ENCODE assay signal across 17 cellular contexts in genomic region chrX:34956915-34957314, GRCh38. TPM values are rescaled to one million over a fixed set of nuclear protein-coding genes. Genes with fewer than 3 reads are reported as not detected.
DNase-seq lines count a peak whose midpoint lies in the region; FAIRE-seq and TF ChIP-seq lines count a peak whose summit lies in the region.
"Had no signal": no experiment of that assay in that cellular context is flagged by ENCODE, and none has a peak within 500 bp of the region (broad histone marks: within the 10 kb centered on the region; RNA-seq: fewer than 3 reads in every experiment).

No MANE protein-coding gene starts in this region.

- TF ChIP-seq CTCF in fibroblast of pulmonary artery (IDR thresholded peaks at IDR 0.05; ENCODE audit: low read length, missing control alignments) (no peak), endodermal cell (conservative IDR thresholded peaks at IDR 0.05) (no peak), uterus (IDR thresholded peaks at IDR 0.05) (no peak), esophagus muscularis mucosa (IDR thresholded peaks at IDR 0.05) (no peak)

- H3K9me3 Mint-ChIP-seq in endodermal cell = peaks cover 14% of the 10 kb centered on the region
- H3K9me3 Mint-ChIP-seq: dendritic cell treated with granulocyte-macrophage colony-stimulating factor and Interleukin-4, amounts not matched to agents 40 ng/mL and 50 ng/mL, for 4 days; neural crest cell; stimulated activated naive CD8-positive, alpha-beta T cell treated with anti-CD3 and anti-CD28 coated beads, Interleukin-15, amount 100 ng/mL, for 72 hours; WTC11 had no signal

- H3K36me3 Mint-ChIP-seq in endodermal cell (ENCODE audit: low read depth) = no peaks in the 10 kb centered on the region
- H3K36me3 Mint-ChIP-seq: activated naive CD4-positive, alpha-beta T cell treated with anti-CD3 and anti-CD28 coated beads, Interleukin-2, amount 50 U/mL, for 72 hours; WTC11 had no signal

- H3K4me1 ChIP-seq in small intestine (ENCODE audit: control insufficient read depth in 2 of 2, insufficient read depth in 1 of 2, low read depth in 1 of 2, low read length in 1 of 2) (no peaks in the 10 kb centered on the region), endodermal cell (ENCODE audit: control insufficient read depth, insufficient read depth, low read length) (no peaks in the 10 kb centered on the region), uterus (no peaks in the 10 kb centered on the region), esophagus muscularis mucosa (no peaks in the 10 kb centered on the region)
- H3K4me1 ChIP-seq: Caco-2 had no signal

- no peaks in the 10 kb centered on the region for H3K4me1 Mint-ChIP-seq in endodermal cell
- H3K4me1 Mint-ChIP-seq: neural crest cell; stimulated activated naive CD8-positive, alpha-beta T cell treated with anti-CD3 and anti-CD28 coated beads, Interleukin-15, amount 100 ng/mL, for 72 hours; WTC11 had no signal

- H3K4me3 ChIP-seq in fibroblast of pulmonary artery (replicated peaks; ENCODE audit: low read depth, low read length) (no peak overlapping the region), small intestine (ENCODE audit: low read depth in 1 of 2, low read length in 2 of 2) (no peak overlapping the region), endodermal cell (ENCODE audit: low read length) (no peak overlapping the region), uterus (no peak overlapping the region), esophagus muscularis mucosa (no peak overlapping the region)

- H3K36me3 ChIP-seq in small intestine (ENCODE audit: control insufficient read depth in 2 of 2, insufficient read depth in 2 of 2, low read length in 2 of 2) = no peaks in the 10 kb centered on the region
- no peaks in the 10 kb centered on the region for H3K36me3 ChIP-seq in endodermal cell (ENCODE audit: control insufficient read depth, insufficient read depth, low read length)
- no peaks in the 10 kb centered on the region for H3K36me3 ChIP-seq in uterus
- H3K36me3 ChIP-seq in esophagus muscularis mucosa = no peaks in the 10 kb centered on the region

- no peak overlapping the region for H3K4me3 Mint-ChIP-seq in endodermal cell
- H3K4me3 Mint-ChIP-seq: dendritic cell treated with granulocyte-macrophage colony-stimulating factor and Interleukin-4, amounts not matched to agents 40 ng/mL and 50 ng/mL, for 4 days; neural crest cell; stimulated activated naive CD8-positive, alpha-beta T cell treated with anti-CD3 and anti-CD28 coated beads, Interleukin-15, amount 100 ng/mL, for 72 hours; WTC11 had no signal

- H3K27ac Mint-ChIP-seq in endodermal cell = no peak overlapping the region
- H3K27ac Mint-ChIP-seq: activated naive CD4-positive, alpha-beta T cell treated with anti-CD3 and anti-CD28 coated beads, Interleukin-2, amount 50 U/mL, for 72 hours; dendritic cell treated with granulocyte-macrophage colony-stimulating factor and Interleukin-4, amounts not matched to agents 40 ng/mL and 50 ng/mL, for 4 days; stimulated activated naive CD8-positive, alpha-beta T cell treated with anti-CD3 and anti-CD28 coated beads, Interleukin-15, amount 100 ng/mL, for 72 hours; WTC11 had no signal

- no peak for TF ChIP-seq EP300 in esophagus muscularis mucosa (IDR thresholded peaks at IDR 0.05)

- H3K27me3 Mint-ChIP-seq in endodermal cell (ENCODE audit: insufficient read depth) = no peaks in the 10 kb centered on the region
- H3K27me3 Mint-ChIP-seq: dendritic cell treated with granulocyte-macrophage colony-stimulating factor and Interleukin-4, amounts not matched to agents 40 ng/mL and 50 ng/mL, for 4 days; stimulated activated naive CD8-positive, alpha-beta T cell treated with anti-CD3 and anti-CD28 coated beads, Interleukin-15, amount 100 ng/mL, for 72 hours had no signal

- peak; percentile 75 for FAIRE-seq in small intestine (lab: Jason Lieb, UNC)

- H3K27ac ChIP-seq in small intestine (ENCODE audit: low read depth in 1 of 2, low read length in 1 of 2) (no peak overlapping the region), endodermal cell (ENCODE audit: low read depth, low read length) (no peak overlapping the region), uterus (no peak overlapping the region), esophagus muscularis mucosa (replicated peaks in 1 of 4) (no peak overlapping the region)

- H3K9me3 ChIP-seq in small intestine (ENCODE audit: control insufficient read depth, low read depth) (no peaks in the 10 kb centered on the region), endodermal cell (ENCODE audit: control insufficient read depth, low read length) (no peaks in the 10 kb centered on the region), uterus (no peaks in the 10 kb centered on the region), esophagus muscularis mucosa (no peaks in the 10 kb centered on the region)
- H3K9me3 ChIP-seq: Caco-2 had no signal

- TF ChIP-seq POLR2A in uterus (IDR thresholded peaks at IDR 0.05) (no peak), esophagus muscularis mucosa (IDR thresholded peaks at IDR 0.05; ENCODE audit: low read depth) (no peak)

- intact Hi-C loops in uterus (cut with DNase I; ENCODE audit: low total_unique reads) = no loop called here
- intact Hi-C loops in esophagus muscularis mucosa (cut with DNase I) = no loop called here

- no peaks in the 10 kb centered on the region for H3K27me3 ChIP-seq in small intestine (ENCODE audit: control insufficient read depth in 2 of 2, insufficient read depth in 2 of 2, low read length in 2 of 2)
- H3K27me3 ChIP-seq in endodermal cell (ENCODE audit: control insufficient read depth, insufficient read depth, low read length, poor library complexity, severe bottlenecking) = no peaks in the 10 kb centered on the region
- H3K27me3 ChIP-seq in uterus = no peaks in the 10 kb centered on the region
- no peaks in the 10 kb centered on the region for H3K27me3 ChIP-seq in esophagus muscularis mucosa

- DNase-seq in GM03348 (ENCODE audit: low spot score) (peak; percentile 39), amniotic epithelial cell (ENCODE audit: low read depth) (peak; percentile 26), fibroblast of pulmonary artery (ENCODE audit: low read depth) (peak; percentile 49), small intestine (no peak), endodermal cell (no peak), uterus (no peak), esophagus muscularis mucosa (ENCODE audit: extremely low spot score) (no peak)
- DNase-seq: Caco-2; head of caudate nucleus; MV-4-11; stimulated activated naive CD8-positive, alpha-beta T cell treated with anti-CD3 and anti-CD28 coated beads, Interleukin-15, amount 100 ng/mL, for 72 hours had no signal

- H3K9ac ChIP-seq in endodermal cell (ENCODE audit: extremely low read depth, low read length, poor library complexity, severe bottlenecking) = no peak overlapping the region

RNA-seq across cellular contexts. Expression of gene FAM47B, which starts 14.3 kb away (rescaled TPM):
- polyA plus RNA-seq in small intestine = not detected
- total RNA-seq in endodermal cell (not detected), uterus (not detected), esophagus muscularis mucosa (not detected)
- polyA plus RNA-seq in endodermal cell (2013, experiment 1 of 2) = not detected
- not detected for polyA plus RNA-seq in endodermal cell (2013, experiment 2 of 2)
- total RNA-seq: activated naive CD4-positive, alpha-beta T cell treated with anti-CD3 and anti-CD28 coated beads, Interleukin-2, amount 50 U/mL, for 72 hours; Caco-2; liver; neural crest cell; skeletal muscle tissue; WTC11 had no signal
- polyA plus RNA-seq: liver had no signal

Comparison
In these comparisons a context has a peak if more than half of its experiments do, and no peak if none do; other contexts are left out.
1. DNase-seq: peak in GM03348 (single experiment), amniotic epithelial cell (single experiment) and fibroblast of pulmonary artery (single experiment); none in small intestine (single experiment), endodermal cell (single experiment), uterus (0 of 2) and esophagus muscularis mucosa (single experiment).